ENCODE assay signal across 8 cellular contexts in genomic region chr1:201505505-201505893, GRCh38. TPM values are rescaled to one million over a fixed set of nuclear protein-coding genes. Genes with fewer than 3 reads are reported as not detected.
DNase-seq lines count a peak whose midpoint lies in the region; ATAC-seq and TF ChIP-seq lines count a peak whose summit lies in the region.

No MANE protein-coding gene starts in this region.

- DNase-seq in activated T-cell treated with anti-CD3 and anti-CD28 coated beads, Interleukin-2, amount 50 U/mL, for 4 hours = no peak
- no peak for DNase-seq in activated T-cell treated with anti-CD3 and anti-CD28 coated beads for 4 hours
- peak in 1 of 2 experiments; percentile 17 for DNase-seq in PC-9
- DNase-seq in effector memory CD4-positive, alpha-beta T cell = no peak
- DNase-seq in natural killer cell = no peak
- no peak for DNase-seq in effector CD8-positive, alpha-beta T cell (lab: John Stamatoyannopoulos, UW)
- no peak for DNase-seq in DMS 273 (lab: John Stamatoyannopoulos, UW; ENCODE audit: unreplicated experiment)
- DNase-seq in stimulated activated CD8-positive, alpha-beta memory T cell treated with anti-CD3 and anti-CD28 coated beads, Interleukin-4, amount 100 ng/mL, for 48 hours = no peak

- H3K9me3 Mint-ChIP-seq in activated T-cell treated with anti-CD3 and anti-CD28 coated beads, Interleukin-2, amount 50 U/mL, for 4 hours = no peaks in the 10 kb centered on the region
- no peaks in the 10 kb centered on the region for H3K9me3 Mint-ChIP-seq in natural killer cell

- H3K27ac ChIP-seq in PC-9 = no peak overlapping the region
- H3K27ac ChIP-seq in effector memory CD4-positive, alpha-beta T cell (ENCODE audit: insufficient read depth, low read length, poor library complexity, severe bottlenecking) = no peak overlapping the region

- no peak overlapping the region for H2AFZ ChIP-seq in PC-9

- peak overlapping the region; percentile 91 for H3K4me3 Mint-ChIP-seq in activated T-cell treated with anti-CD3 and anti-CD28 coated beads, Interleukin-2, amount 50 U/mL, for 4 hours
- peak overlapping the region; percentile 88 for H3K4me3 Mint-ChIP-seq in natural killer cell

- no peak for ATAC-seq in activated T-cell treated with anti-CD3 and anti-CD28 coated beads, Interleukin-2, amount 50 U/mL, for 4 hours
- no peak for ATAC-seq in natural killer cell

- no peaks in the 10 kb centered on the region for H3K9me2 ChIP-seq in PC-9 (ENCODE audit: insufficient read depth)

- H3K36me3 ChIP-seq in PC-9 (ENCODE audit: low read depth) = no peaks in the 10 kb centered on the region
- no peaks in the 10 kb centered on the region for H3K36me3 ChIP-seq in effector memory CD4-positive, alpha-beta T cell (ENCODE audit: control insufficient read depth, insufficient read depth, low read length)

- peaks cover 33% of the 10 kb centered on the region for H3K4me1 Mint-ChIP-seq in activated T-cell treated with anti-CD3 and anti-CD28 coated beads, Interleukin-2, amount 50 U/mL, for 4 hours (ENCODE audit: low read depth)
- H3K4me1 Mint-ChIP-seq in natural killer cell = peaks cover 17 to 31% of the 10 kb centered on the region in 2 donors

- no peaks in the 10 kb centered on the region for H3K9me3 ChIP-seq in PC-9 (ENCODE audit: insufficient read depth, low read depth)
- H3K9me3 ChIP-seq in effector memory CD4-positive, alpha-beta T cell (ENCODE audit: control insufficient read depth, low read length) = no peaks in the 10 kb centered on the region

- BruUV-seq in PC-9 (replicated peaks; lab: Mats Ljungman, UMichigan) = no TSS peak

- H3K27me3 ChIP-seq in PC-9 (ENCODE audit: insufficient read depth, low read depth) = no peaks in the 10 kb centered on the region
- H3K27me3 ChIP-seq in effector memory CD4-positive, alpha-beta T cell (replicated peaks; ENCODE audit: control insufficient read depth, insufficient read depth, low read length, poor library complexity, severe bottlenecking) = no peaks in the 10 kb centered on the region

- TF ChIP-seq CTCF in PC-9 (conservative IDR thresholded peaks at IDR 0.05) = no peak
- TF ChIP-seq CTCF in natural killer cell (IDR thresholded peaks at IDR 0.05) = no peak

- no peaks in the 10 kb centered on the region for H3K36me3 Mint-ChIP-seq in activated T-cell treated with anti-CD3 and anti-CD28 coated beads, Interleukin-2, amount 50 U/mL, for 4 hours (ENCODE audit: insufficient read depth)
- H3K36me3 Mint-ChIP-seq in natural killer cell = no peaks in the 10 kb centered on the region

- no peaks in the 10 kb centered on the region for H4K20me1 ChIP-seq in PC-9 (ENCODE audit: insufficient read depth)

- peak overlapping the region; percentile 60 to 77 for H3K27ac Mint-ChIP-seq in natural killer cell

- POLR2A ChIA-PET in PC-9 (lab: Charles Lee; ENCODE audit: unreplicated experiment) = no interaction called here

- intact Hi-C loops in PC-9 (cut with micrococcal nuclease; ENCODE audit: unreplicated experiment) (no loop called here), natural killer cell (cut with micrococcal nuclease) (no loop called here)

- peak overlapping the region; percentile 79 for H3K4me2 ChIP-seq in PC-9

- H3F3A ChIP-seq in PC-9 (ENCODE audit: insufficient read depth, low read depth) = peaks cover 48% of the 10 kb centered on the region

- peaks cover 19% of the 10 kb centered on the region for H3K4me1 ChIP-seq in PC-9 (replicated peaks; ENCODE audit: insufficient read depth)
- H3K4me1 ChIP-seq in effector memory CD4-positive, alpha-beta T cell (ENCODE audit: control insufficient read depth, insufficient read depth, low read length, poor library complexity, severe bottlenecking) = peaks cover 22% of the 10 kb centered on the region

- no peak overlapping the region for H3K4me3 ChIP-seq in PC-9
- H3K4me3 ChIP-seq in effector memory CD4-positive, alpha-beta T cell (ENCODE audit: insufficient read depth, low read depth, low read length, poor library complexity, severe bottlenecking) = peak overlapping the region; percentile 77

- no peaks in the 10 kb centered on the region for H3K79me2 ChIP-seq in PC-9 (ENCODE audit: low read depth)

- CTCF ChIA-PET in PC-9 (lab: Charles Lee) = no interaction called here

- no peaks in the 10 kb centered on the region for H3K27me3 Mint-ChIP-seq in activated T-cell treated with anti-CD3 and anti-CD28 coated beads, Interleukin-2, amount 50 U/mL, for 4 hours (ENCODE audit: low read depth)
- H3K27me3 Mint-ChIP-seq in natural killer cell (ENCODE audit: low read depth in 2 of 2) = no peaks in the 10 kb centered on the region

RNA-seq across cellular contexts. Expression of gene CSRP1, which starts 1.4 kb away (rescaled TPM):
- 10 to 100 TPM; 51.5 to 54.3 (median 52.4) TPM for total RNA-seq in activated T-cell treated with anti-CD3 and anti-CD28 coated beads, Interleukin-2, amount 50 U/mL, for 4 hours
- total RNA-seq in PC-9 (2021) (56.8 and 61.3 TPM in 2 replicates), natural killer cell (10 to 100 TPM; 36.9 to 48.4 (median 44.1) TPM)

RNA-seq across cellular contexts. Expression of gene NAV1, which starts 33.4 kb away (rescaled TPM):
- 1 to 10 TPM in 2 of 3 donors, under 1 TPM in 1; 0.81 to 1.3 (median 1.1) TPM for total RNA-seq in activated T-cell treated with anti-CD3 and anti-CD28 coated beads, Interleukin-2, amount 50 U/mL, for 4 hours
- 44.5 and 45.3 TPM in 2 replicates for total RNA-seq in PC-9 (2021)
- total RNA-seq in natural killer cell = 1 to 10 TPM; 2.5 to 3.9 (median 2.8) TPM

RNA-seq across cellular contexts. Expression of gene PHLDA3, which starts 36.5 kb away (rescaled TPM):
- 1 to 10 TPM; 1.4 to 4.1 (median 3.4) TPM for total RNA-seq in activated T-cell treated with anti-CD3 and anti-CD28 coated beads, Interleukin-2, amount 50 U/mL, for 4 hours
- total RNA-seq in PC-9 (2021) (31.6 and 46.4 TPM in 2 replicates), natural killer cell (1 to 10 TPM in 2 of 3 donors, under 1 TPM in 1; 0.63 to 1.7 (median 1.1) TPM)
